Comparison of ENCODE assay signal across 18 cellular contexts in the genomic region with DNA sequence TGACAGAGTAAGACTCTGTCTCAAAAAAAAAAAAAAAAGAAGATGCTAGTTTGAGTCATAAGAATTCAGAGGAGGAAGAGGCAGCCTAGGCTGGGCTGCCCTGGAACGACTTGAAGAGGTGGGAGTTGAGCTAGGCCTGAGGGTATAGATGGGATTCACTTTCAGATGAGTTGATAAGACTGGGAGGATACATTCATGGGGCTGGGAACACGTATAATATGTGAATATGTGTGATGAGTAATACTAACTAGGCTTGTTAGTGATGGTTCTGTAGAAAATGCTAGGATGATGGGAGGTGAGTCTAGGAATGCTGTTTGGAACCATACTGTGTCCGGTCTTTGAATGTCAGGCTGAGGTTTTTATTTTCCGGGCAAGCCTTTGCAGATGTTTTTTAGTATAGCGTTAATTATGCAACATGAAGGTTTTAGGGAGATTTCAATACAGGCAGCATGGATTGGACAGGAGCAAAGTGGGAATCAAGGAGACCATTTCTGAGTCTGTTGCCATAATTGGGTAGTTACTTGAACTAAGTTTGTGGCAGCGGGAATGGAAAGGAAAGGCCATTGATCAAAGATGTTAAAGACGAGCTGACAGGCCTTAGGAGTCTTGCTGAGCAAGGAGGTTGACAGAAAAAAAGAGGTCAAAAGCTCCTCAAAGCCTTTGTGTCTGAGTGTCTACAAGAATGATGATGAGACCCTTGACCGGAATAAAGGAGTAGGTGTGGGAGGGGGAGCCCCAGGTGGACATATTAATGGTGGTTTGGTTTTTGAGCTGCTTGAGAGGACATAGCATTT. TPM values are rescaled to one million over a fixed set of nuclear protein-coding genes. Genes with fewer than 3 reads are reported as not detected.
DNase-seq lines count a peak whose midpoint lies in the region; ATAC-seq, FAIRE-seq and TF ChIP-seq lines count a peak whose summit lies in the region.
"Had no signal": no experiment of that assay in that cellular context is flagged by ENCODE, and none has a peak within 500 bp of the region (broad histone marks: within the 10 kb centered on the region; RNA-seq: fewer than 3 reads in every experiment).

No MANE protein-coding gene starts in this region.

- DNase-seq in stimulated activated naive CD8-positive, alpha-beta T cell treated with anti-CD3 and anti-CD28 coated beads, Interleukin-15, amount 100 ng/mL, for 72 hours, result no peak
- DNase-seq in WTC11 (ENCODE audit: low spot score) (no peak), iris pigment epithelial cell (ENCODE audit: low read depth) (peak; percentile 36), GM19239 (ENCODE audit: insufficient read length, low spot score) (no peak), HAP-1 (ENCODE audit: low spot score in 2 of 2) (no peak)
- DNase-seq in activated naive CD4-positive, alpha-beta T cell treated with anti-CD3 and anti-CD28 coated beads, Interleukin-2, amount 10 ng/mL, durations not matched to agents 7 days and 5 days, result no peak
- DNase-seq: activated CD4-positive, alpha-beta T cell treated with anti-CD3 and anti-CD28 coated beads, Interleukin-2, amount 50 U/mL, for 1 hour; cerebellar nuclear complex; naive B cell; NCI-H1694 treated with DMSO at 0.1 percent for 48 hours; NCI-H69; OCI-M1; stomach had no signal

- H3K9me3 Mint-ChIP-seq in stimulated activated naive CD8-positive, alpha-beta T cell treated with anti-CD3 and anti-CD28 coated beads, Interleukin-15, Interleukin-2, amounts not matched to agents 100 ng/mL and 50 ng/mL, for 24 hours, result no peaks in the 10 kb centered on the region
- H3K9me3 Mint-ChIP-seq in stimulated activated naive CD8-positive, alpha-beta T cell treated with anti-CD3 and anti-CD28 coated beads, Interleukin-15, amount 100 ng/mL, for 72 hours, result no peaks in the 10 kb centered on the region
- H3K9me3 Mint-ChIP-seq in WTC11, result no peaks in the 10 kb centered on the region
- H3K9me3 Mint-ChIP-seq in activated naive CD4-positive, alpha-beta T cell treated with anti-CD3 and anti-CD28 coated beads, Interleukin-2, amount 10 ng/mL, durations not matched to agents 7 days and 5 days, result no peaks in the 10 kb centered on the region
- H3K9me3 Mint-ChIP-seq: activated naive CD4-positive, alpha-beta T cell treated with anti-CD3 and anti-CD28 coated beads, Interleukin-2, amount 50 U/mL, for 24 hours; naive B cell had no signal

- ATAC-seq in stimulated activated naive CD8-positive, alpha-beta T cell treated with anti-CD3 and anti-CD28 coated beads, Interleukin-15, amount 100 ng/mL, for 72 hours, result no peak
- ATAC-seq in WTC11, result no peak
- no peak for ATAC-seq in esophagus mucosa

- H3K9me3 ChIP-seq in HAP-1, result no peaks in the 10 kb centered on the region
- H3K9me3 ChIP-seq: stomach had no signal

- H3K27me3 ChIP-seq in HAP-1 (ENCODE audit: low read depth), result no peaks in the 10 kb centered on the region
- H3K27me3 ChIP-seq: stomach had no signal

- POLR2A ChIA-PET in WTC11 (lab: Charles Lee), result interaction anchor here (0.6 to 1.0 kb wide), 3 partner anchors 144 to 1079 kb away, joined by 3 to 6 read pairs (median 3); no protein-coding TSS in a partner anchor

- no peaks in the 10 kb centered on the region for H3K36me3 Mint-ChIP-seq in stimulated activated naive CD8-positive, alpha-beta T cell treated with anti-CD3 and anti-CD28 coated beads, Interleukin-15, Interleukin-2, amounts not matched to agents 100 ng/mL and 50 ng/mL, for 24 hours (ENCODE audit: low read depth)
- H3K36me3 Mint-ChIP-seq in WTC11, result peaks cover 22% of the 10 kb centered on the region
- no peaks in the 10 kb centered on the region for H3K36me3 Mint-ChIP-seq in activated naive CD4-positive, alpha-beta T cell treated with anti-CD3 and anti-CD28 coated beads, Interleukin-2, amount 10 ng/mL, durations not matched to agents 7 days and 5 days
- H3K36me3 Mint-ChIP-seq: naive B cell had no signal

- peak overlapping the region; percentile 2 for H3K27ac Mint-ChIP-seq in stimulated activated naive CD8-positive, alpha-beta T cell treated with anti-CD3 and anti-CD28 coated beads, Interleukin-15, Interleukin-2, amounts not matched to agents 100 ng/mL and 50 ng/mL, for 24 hours
- H3K27ac Mint-ChIP-seq in stimulated activated naive CD8-positive, alpha-beta T cell treated with anti-CD3 and anti-CD28 coated beads, Interleukin-15, amount 100 ng/mL, for 72 hours, result no peak overlapping the region
- peak overlapping the region; percentile 59; the same call in 1 of the 2 replicates for H3K27ac Mint-ChIP-seq in WTC11
- no peak overlapping the region for H3K27ac Mint-ChIP-seq in activated naive CD4-positive, alpha-beta T cell treated with anti-CD3 and anti-CD28 coated beads, Interleukin-2, amount 10 ng/mL, durations not matched to agents 7 days and 5 days
- H3K27ac Mint-ChIP-seq: activated naive CD4-positive, alpha-beta T cell treated with anti-CD3 and anti-CD28 coated beads, Interleukin-2, amount 50 U/mL, for 24 hours; naive B cell had no signal

- no peak for TF ChIP-seq CTCF in WTC11 (IDR thresholded peaks at IDR 0.05)

- no peak for FAIRE-seq in GM19239 (lab: Jason Lieb, UNC)
- FAIRE-seq: frontal cortex, TTC549 had no signal

- H3K4me1 ChIP-seq in HAP-1, result peaks cover 17% of the 10 kb centered on the region

- CTCF ChIA-PET in WTC11 (lab: Charles Lee), result interaction anchor here (0.6 kb wide), 1 partner anchor 308 kb away, joined by 3 read pairs; no protein-coding TSS in a partner anchor
- CTCF ChIA-PET in activated naive CD4-positive, alpha-beta T cell treated with anti-CD3 and anti-CD28 coated beads, Interleukin-2, amount 10 ng/mL, durations not matched to agents 7 days and 5 days (lab: Charles Lee), result interaction anchor here (1.0 kb wide), 1 partner anchor 48 kb away, joined by 3 read pairs; no protein-coding TSS in a partner anchor

- no peak overlapping the region for H3K4me3 Mint-ChIP-seq in stimulated activated naive CD8-positive, alpha-beta T cell treated with anti-CD3 and anti-CD28 coated beads, Interleukin-15, Interleukin-2, amounts not matched to agents 100 ng/mL and 50 ng/mL, for 24 hours
- no peak overlapping the region for H3K4me3 Mint-ChIP-seq in stimulated activated naive CD8-positive, alpha-beta T cell treated with anti-CD3 and anti-CD28 coated beads, Interleukin-15, amount 100 ng/mL, for 72 hours
- H3K4me3 Mint-ChIP-seq in WTC11, result no peak overlapping the region
- H3K4me3 Mint-ChIP-seq in activated naive CD4-positive, alpha-beta T cell treated with anti-CD3 and anti-CD28 coated beads, Interleukin-2, amount 10 ng/mL, durations not matched to agents 7 days and 5 days, result no peak overlapping the region
- H3K4me3 Mint-ChIP-seq: activated naive CD4-positive, alpha-beta T cell treated with anti-CD3 and anti-CD28 coated beads, Interleukin-2, amount 50 U/mL, for 24 hours; naive B cell had no signal

- no peaks in the 10 kb centered on the region for H3K4me1 Mint-ChIP-seq in stimulated activated naive CD8-positive, alpha-beta T cell treated with anti-CD3 and anti-CD28 coated beads, Interleukin-15, Interleukin-2, amounts not matched to agents 100 ng/mL and 50 ng/mL, for 24 hours (ENCODE audit: low read depth)
- no peaks in the 10 kb centered on the region for H3K4me1 Mint-ChIP-seq in stimulated activated naive CD8-positive, alpha-beta T cell treated with anti-CD3 and anti-CD28 coated beads, Interleukin-15, amount 100 ng/mL, for 72 hours
- peaks cover 61% of the 10 kb centered on the region for H3K4me1 Mint-ChIP-seq in WTC11
- H3K4me1 Mint-ChIP-seq in activated naive CD4-positive, alpha-beta T cell treated with anti-CD3 and anti-CD28 coated beads, Interleukin-2, amount 10 ng/mL, durations not matched to agents 7 days and 5 days, result no peaks in the 10 kb centered on the region
- H3K4me1 Mint-ChIP-seq: activated naive CD4-positive, alpha-beta T cell treated with anti-CD3 and anti-CD28 coated beads, Interleukin-2, amount 50 U/mL, for 24 hours; naive B cell had no signal

- H3K4me3 ChIP-seq in HAP-1, result no peak overlapping the region
- H3K4me3 ChIP-seq: stomach had no signal

- in situ Hi-C loops in HAP-1 (cut with MboI; ENCODE audit: low sequenced_read_pairs), result loop anchor here (25.0 kb wide), 1 partner anchor 101 kb away; no protein-coding TSS in a partner anchor

- peaks cover 13% of the 10 kb centered on the region for H3K27me3 Mint-ChIP-seq in stimulated activated naive CD8-positive, alpha-beta T cell treated with anti-CD3 and anti-CD28 coated beads, Interleukin-15, Interleukin-2, amounts not matched to agents 100 ng/mL and 50 ng/mL, for 24 hours
- H3K27me3 Mint-ChIP-seq in stimulated activated naive CD8-positive, alpha-beta T cell treated with anti-CD3 and anti-CD28 coated beads, Interleukin-15, amount 100 ng/mL, for 72 hours, result peaks cover 13% of the 10 kb centered on the region
- no peaks in the 10 kb centered on the region for H3K27me3 Mint-ChIP-seq in WTC11 (ENCODE audit: low read depth)
- H3K27me3 Mint-ChIP-seq in activated naive CD4-positive, alpha-beta T cell treated with anti-CD3 and anti-CD28 coated beads, Interleukin-2, amount 10 ng/mL, durations not matched to agents 7 days and 5 days, result no peaks in the 10 kb centered on the region

- H3K36me3 ChIP-seq in HAP-1 (replicated peaks), result peaks cover 34% of the 10 kb centered on the region

TF ChIP-seq in WTC11, 78 proteins besides CTCF, POLR2A, EP300 and RAD21 (continues in another document):
- TF ChIP-seq ZNF425 (CRISPR knock-in tag; conservative IDR thresholded peaks at IDR 0.05), result no peak
- no peak for TF ChIP-seq ZNF263 (CRISPR knock-in tag; IDR thresholded peaks at IDR 0.05; ENCODE audit: low read depth)
- TF ChIP-seq SMAD4 (CRISPR knock-in tag; IDR thresholded peaks at IDR 0.05), result no peak

RNA-seq across cellular contexts. Expression of gene PLEKHA5, which starts 9.2 kb away (rescaled TPM):
- 53.4 to 61.1 TPM (median 57.1 TPM) in 3 replicates for total RNA-seq in WTC11 (2021)
- 32.7 TPM for total RNA-seq in esophagus mucosa

Comparison
In these comparisons a context has a peak if more than half of its experiments do, and no peak if none do; other contexts are left out.
1. H3K27ac Mint-ChIP-seq: peak in stimulated activated naive CD8-positive, alpha-beta T cell treated with anti-CD3 and anti-CD28 coated beads, Interleukin-15, Interleukin-2, amounts not matched to agents 100 ng/mL and 50 ng/mL, for 24 hours (single experiment) and WTC11 (single experiment); none in stimulated activated naive CD8-positive, alpha-beta T cell treated with anti-CD3 and anti-CD28 coated beads, Interleukin-15, amount 100 ng/mL, for 72 hours (0 of 2) and activated naive CD4-positive, alpha-beta T cell treated with anti-CD3 and anti-CD28 coated beads, Interleukin-2, amount 10 ng/mL, durations not matched to agents 7 days and 5 days (single experiment).